1 cellular context compared by ENCODE assay signal in genomic region chr1:198595765-198596164, GRCh38.
A peak's percentile ranks its signal among the peaks of the same experiment; 100 is the strongest.
TF ChIP-seq lines count a peak whose summit lies in the region.

No MANE protein-coding gene starts in this region.

TF ChIP-seq in K562, 482 proteins besides CTCF, POLR2A, EP300 and RAD21 (continued from another document):
- TF ChIP-seq ZNF592 (IDR thresholded peaks at IDR 0.05) (0 out of 2 replicates have a peak, but pooled peaks have one; percentile 23), ZNF740 (CRISPR knock-in tag; IDR thresholded peaks at IDR 0.05) (no peak), ZNF740 (tag; IDR thresholded peaks at IDR 0.05) (no peak), KLF16 (IDR thresholded peaks at IDR 0.05) (no peak), NFE2 (IDR thresholded peaks at IDR 0.05; ENCODE audit: low read depth) (peak; percentile 39; the same call in 1 of the 2 replicates), EGR1 (conservative IDR thresholded peaks at IDR 0.05) (no peak), STAT5A (IDR thresholded peaks at IDR 0.05; ENCODE audit: borderline replicate concordance, low read length) (no peak), MAX (CRISPR knock-in tag; IDR thresholded peaks at IDR 0.05) (no peak), CHD2 (IDR thresholded peaks at IDR 0.05; ENCODE audit: low read depth, low read length) (no peak), HES1 (IDR thresholded peaks at IDR 0.05; ENCODE audit: low read depth) (no peak), ZNF830 (CRISPR knock-in tag; IDR thresholded peaks at IDR 0.05) (no peak), ZNF707 (CRISPR knock-in tag; conservative IDR thresholded peaks at IDR 0.05) (no peak), TEAD4 (IDR thresholded peaks at IDR 0.05; ENCODE audit: low read length) (peak; percentile 66), TEAD4 (CRISPR knock-in tag; IDR thresholded peaks at IDR 0.05; ENCODE audit: borderline replicate concordance) (no peak)
